Comparison of ENCODE assay signal across 8 cellular contexts in genomic region chr7:134458806-134459698, GRCh38. TPM values are rescaled to one million over a fixed set of nuclear protein-coding genes. Genes with fewer than 3 reads are reported as not detected.
DNase-seq lines count a peak whose midpoint lies in the region; ATAC-seq and TF ChIP-seq lines count a peak whose summit lies in the region.

Gene AKR1B1, minus strand, starts transcription at chr7:134459100. Its CDS starts 38 bp downstream, at chr7:134459062.

- H3K36me3 Mint-ChIP-seq in Caco-2 (ENCODE audit: insufficient read depth, unreplicated experiment): no peaks in the 10 kb centered on the region
- H3K36me3 Mint-ChIP-seq in activated T-cell treated with anti-CD3 and anti-CD28 coated beads, Interleukin-2, amount 50 U/mL, for 4 hours (ENCODE audit: insufficient read depth): peaks cover 3% of the 10 kb centered on the region

- peak within 1 kb of the TSS; percentile 98 for H2AFZ ChIP-seq in OCI-LY3 (ENCODE audit: low read depth, low read length)

- peak in 1 of 2 experiments; percentile 47 for TF ChIP-seq CTCF in Caco-2 (IDR thresholded peaks at IDR 0.05; ENCODE audit: insufficient read depth in 1 of 2, low read depth in 1 of 2, low read length in 1 of 2, severe bottlenecking in 1 of 2, unreplicated experiment in 1 of 2)
- TF ChIP-seq CTCF in OCI-LY3 (IDR thresholded peaks at IDR 0.05; ENCODE audit: low read depth, low read length): peak; percentile 48

- no peaks in the 10 kb centered on the region for H3K4me1 Mint-ChIP-seq in Caco-2 (ENCODE audit: low read depth, unreplicated experiment)
- H3K4me1 Mint-ChIP-seq in activated T-cell treated with anti-CD3 and anti-CD28 coated beads, Interleukin-2, amount 50 U/mL, for 4 hours (ENCODE audit: low read depth): peaks cover 41% of the 10 kb centered on the region

- no peaks in the 10 kb centered on the region for H4K20me1 ChIP-seq in OCI-LY3 (ENCODE audit: insufficient read depth, low read length)

- peak within 1 kb of the TSS; percentile 78 for H3K9ac ChIP-seq in OCI-LY3 (ENCODE audit: low read length)
- peak within 1 kb of the TSS; percentile 75 for H3K9ac ChIP-seq in muscle layer of colon (ENCODE audit: low read length)

- H3K27me3 ChIP-seq in Caco-2 (replicated peaks; ENCODE audit: control insufficient read depth, insufficient read depth, low read length) (no peaks in the 10 kb centered on the region), OCI-LY3 (ENCODE audit: low read depth, low read length) (no peaks in the 10 kb centered on the region), muscle layer of colon (ENCODE audit: control insufficient read depth in 1 of 2, insufficient read depth in 2 of 2, low read length in 2 of 2) (no peaks in the 10 kb centered on the region)

- H3K4me1 ChIP-seq in Caco-2 (peaks cover 4% of the 10 kb centered on the region; the same call in 1 of the 2 replicates), OCI-LY3 (ENCODE audit: low read length) (peaks cover 17% of the 10 kb centered on the region), muscle layer of colon (ENCODE audit: insufficient read depth, low read length) (peaks cover 21% of the 10 kb centered on the region)

- CTCF ChIA-PET in Caco-2 (lab: Charles Lee): interaction anchor here (1.9 kb wide), 1 partner anchor 27 kb away, joined by 4 read pairs; no protein-coding TSS in a partner anchor

- intact Hi-C loops in Caco-2 (cut with micrococcal nuclease; ENCODE audit: unreplicated experiment): no loop called here

- DNase-seq in Caco-2 (peak; percentile 83 to 84), HUDEP-2 (lab: John Stamatoyannopoulos, UW; ENCODE audit: unreplicated experiment in 76 of 76) (peak in 61 of 76 experiments; percentile 4 to 83 (median 48))
- peak; percentile 81 for DNase-seq in activated T-cell treated with anti-CD3 and anti-CD28 coated beads, Interleukin-2, amount 50 U/mL, for 4 hours
- peak; percentile 68 to 86 for DNase-seq in stimulated activated CD8-positive, alpha-beta memory T cell treated with anti-CD3 and anti-CD28 coated beads, Interleukin-7, amount 100 ng/mL, for 4 hours (ENCODE audit: low read depth in 2 of 2)

- no peak within 1 kb of the TSS for H3K27ac Mint-ChIP-seq in Caco-2 (ENCODE audit: unreplicated experiment)

- H3K27ac ChIP-seq in OCI-LY3 (ENCODE audit: low read length) (peak within 1 kb of the TSS; percentile 34; the same call in 1 of the 2 replicates), muscle layer of colon (ENCODE audit: low read depth, low read length) (peak within 1 kb of the TSS; percentile 80)

- H3K9me3 ChIP-seq in Caco-2 (no peaks in the 10 kb centered on the region; the same call in 1 of the 2 replicates), OCI-LY3 (ENCODE audit: insufficient read depth, low read length) (peaks cover 8% of the 10 kb centered on the region), muscle layer of colon (ENCODE audit: low read length) (no peaks in the 10 kb centered on the region)

- H3K9me3 Mint-ChIP-seq in Caco-2 (ENCODE audit: unreplicated experiment): peaks cover 3% of the 10 kb centered on the region
- peaks cover 2% of the 10 kb centered on the region for H3K9me3 Mint-ChIP-seq in activated T-cell treated with anti-CD3 and anti-CD28 coated beads, Interleukin-2, amount 50 U/mL, for 4 hours

- peaks cover 11% of the 10 kb centered on the region for H3K79me2 ChIP-seq in OCI-LY3 (ENCODE audit: low read length)

- peak; percentile 93 for ATAC-seq in GM21360 (IDR thresholded peaks at IDR 0.05; ENCODE audit: unreplicated experiment)
- peak; percentile 93 to 95 for ATAC-seq in activated T-cell treated with anti-CD3 and anti-CD28 coated beads, Interleukin-2, amount 50 U/mL, for 4 hours
- ATAC-seq in esophagus mucosa: peak; percentile 93

- peak within 1 kb of the TSS; percentile 59 for H3K4me3 Mint-ChIP-seq in Caco-2 (ENCODE audit: unreplicated experiment)
- H3K4me3 Mint-ChIP-seq in activated T-cell treated with anti-CD3 and anti-CD28 coated beads, Interleukin-2, amount 50 U/mL, for 4 hours: peak within 1 kb of the TSS; percentile 84

- BruUV-seq in Caco-2 (replicated peaks; lab: Mats Ljungman, UMichigan): no TSS peak

- no peaks in the 10 kb centered on the region for H3K27me3 Mint-ChIP-seq in Caco-2 (ENCODE audit: insufficient read depth, unreplicated experiment)
- H3K27me3 Mint-ChIP-seq in activated T-cell treated with anti-CD3 and anti-CD28 coated beads, Interleukin-2, amount 50 U/mL, for 4 hours (ENCODE audit: low read depth): no peaks in the 10 kb centered on the region

- H3K36me3 ChIP-seq in Caco-2 (ENCODE audit: control insufficient read depth, insufficient read depth, low read length) (no peaks in the 10 kb centered on the region), OCI-LY3 (replicated peaks; ENCODE audit: low read depth, low read length) (peaks cover 5% of the 10 kb centered on the region), muscle layer of colon (ENCODE audit: insufficient read depth, low read length) (no peaks in the 10 kb centered on the region)

- POLR2A ChIA-PET in Caco-2 (lab: Charles Lee): no interaction called here

- H3K4me3 ChIP-seq in Caco-2 (ENCODE audit: low read depth, low read length) (peak within 1 kb of the TSS; percentile 64), OCI-LY3 (ENCODE audit: low read length) (peak within 1 kb of the TSS; percentile 94), muscle layer of colon (ENCODE audit: low read depth in 1 of 2, low read length in 2 of 2) (peak within 1 kb of the TSS; percentile 63 to 81)

- peak within 1 kb of the TSS; percentile 88 for H3K4me2 ChIP-seq in OCI-LY3 (ENCODE audit: low read length)

RNA-seq across cellular contexts. Expression of gene AKR1B1, which starts in this region (rescaled TPM):
- total RNA-seq in Caco-2 (2022): 58.6 and 62.8 TPM in 2 replicates
- 10 to 100 TPM; 91.2 to 98.1 (median 96.7) TPM for total RNA-seq in activated T-cell treated with anti-CD3 and anti-CD28 coated beads, Interleukin-2, amount 50 U/mL, for 4 hours
- total RNA-seq in esophagus mucosa: 28.5 TPM

Comparison
In these comparisons a context has a peak if more than half of its experiments do, and no peak if none do; other contexts are left out.
1. Peak in every context shown above with its lines: DNase-seq, ATAC-seq, H3K4me3 ChIP-seq and H3K27ac ChIP-seq.